ENCODE assay signal across 18 cellular contexts in genomic region chr19:50875795-50876422, GRCh38. TPM values are rescaled to one million over a fixed set of nuclear protein-coding genes. Genes with fewer than 3 reads are reported as not detected.
"Had no signal": no experiment of that assay in that cellular context is flagged by ENCODE, and none has a peak within 500 bp of the region (broad histone marks: within the 10 kb centered on the region; RNA-seq: fewer than 3 reads in every experiment).

No MANE protein-coding gene starts in this region.

- H3K9me3 ChIP-seq: stomach, thoracic aorta had no signal

- H3K4me1 ChIP-seq: parathyroid adenoma, stomach had no signal

- H2AFZ ChIP-seq: parathyroid adenoma had no signal

- DNase-seq: activated CD4-positive, alpha-beta T cell treated with anti-CD3 and anti-CD28 coated beads, Interleukin-2, amount 50 U/mL, for 48 hours; activated CD4-positive, CD25-positive, alpha-beta regulatory T cell treated with anti-CD3 and anti-CD28 coated beads, Interleukin-2, amount 50 U/mL, for 72 hours; activated gamma-delta T cell treated with Interleukin-2 at 50 U/mL for 16 hours; activated naive CD8-positive, alpha-beta T cell treated with anti-CD3 and anti-CD28 coated beads for 36 hours; activated T-cell treated with anti-CD3 and anti-CD28 coated beads, Interleukin-2, amount 50 U/mL, for 72 hours; cerebellar nuclear complex; endodermal cell; erythroblast; left ventricle myocardium superior; mesendoderm; stomach had no signal

- H3K79me2 ChIP-seq: parathyroid adenoma had no signal

- H3K36me3 ChIP-seq: stomach, thoracic aorta had no signal

- H3K27ac ChIP-seq: parathyroid adenoma, stomach, thoracic aorta had no signal

- H3K4me3 ChIP-seq: skin epidermis, stomach, thoracic aorta had no signal

- H3K9ac ChIP-seq: parathyroid adenoma had no signal

RNA-seq across cellular contexts. Expression of gene KLK2, which starts 2.7 kb away (rescaled TPM):
- total RNA-seq: dermis microvascular lymphatic vessel endothelial cell, left ventricle myocardium superior, neural crest cell, thoracic aorta, urinary bladder had no signal
- polyA plus RNA-seq: stomach, urinary bladder had no signal

RNA-seq across cellular contexts. Expression of gene KLK3, which starts 21.2 kb away (rescaled TPM):
- total RNA-seq: activated naive CD8-positive, alpha-beta T cell treated with anti-CD3 and anti-CD28 coated beads for 36 hours; activated T-cell treated with anti-CD3 and anti-CD28 coated beads, Interleukin-2, amount 50 U/mL, for 72 hours; dermis microvascular lymphatic vessel endothelial cell; endodermal cell; left ventricle myocardium superior; neural crest cell; thoracic aorta; urinary bladder had no signal
- polyA plus RNA-seq: keratinocyte, stomach, urinary bladder had no signal

RNA-seq across cellular contexts. Expression of gene KLK4, which starts 35.3 kb away (rescaled TPM):
- total RNA-seq: activated naive CD8-positive, alpha-beta T cell treated with anti-CD3 and anti-CD28 coated beads for 36 hours; activated T-cell treated with anti-CD3 and anti-CD28 coated beads, Interleukin-2, amount 50 U/mL, for 72 hours; dermis microvascular lymphatic vessel endothelial cell; endodermal cell; left ventricle myocardium superior; neural crest cell; stomach; thoracic aorta; urinary bladder had no signal
- polyA plus RNA-seq: keratinocyte, stomach, urinary bladder had no signal

RNA-seq across cellular contexts. Expression of gene KLK15, which starts 42.5 kb away (rescaled TPM):
- total RNA-seq: activated naive CD8-positive, alpha-beta T cell treated with anti-CD3 and anti-CD28 coated beads for 36 hours; activated T-cell treated with anti-CD3 and anti-CD28 coated beads, Interleukin-2, amount 50 U/mL, for 72 hours; dermis microvascular lymphatic vessel endothelial cell; endodermal cell; left ventricle myocardium superior; neural crest cell; stomach; thoracic aorta; urinary bladder had no signal
- polyA plus RNA-seq: keratinocyte, stomach, urinary bladder had no signal

RNA-seq across cellular contexts. Expression of gene KLK1, which starts 52.3 kb away (rescaled TPM):
- total RNA-seq: dermis microvascular lymphatic vessel endothelial cell, left ventricle myocardium superior, thoracic aorta, urinary bladder had no signal
